In genomic region chr16:14302399-14303181, GRCh38 we compare ENCODE assay signal across 8 cellular contexts.
DNase-seq lines count a peak whose midpoint lies in the region; ATAC-seq, FAIRE-seq and TF ChIP-seq lines count a peak whose summit lies in the region.

No MANE protein-coding gene starts in this region.

- TF ChIP-seq POLR2A in gastroesophageal sphincter (IDR thresholded peaks at IDR 0.05): no peak

- peak overlapping the region; percentile 80 for H3K4me3 Mint-ChIP-seq in activated CD8-positive, alpha-beta T cell treated with anti-CD3 and anti-CD28 coated beads for 36 hours

- peaks cover 18% of the 10 kb centered on the region for H3K4me1 Mint-ChIP-seq in activated CD8-positive, alpha-beta T cell treated with anti-CD3 and anti-CD28 coated beads for 36 hours (ENCODE audit: low read depth)

- H3K27ac ChIP-seq in C4-2B (peak overlapping the region; percentile 98), gastroesophageal sphincter (peak overlapping the region; percentile 48 to 95 (median 92)), pancreas (peak overlapping the region; percentile 47 to 85 (median 68))

- FAIRE-seq in GM19239 (lab: Jason Lieb, UNC) (no peak), pancreas (lab: Jason Lieb, UNC) (no peak)

- intact Hi-C loops in activated CD8-positive, alpha-beta T cell treated with anti-CD3 and anti-CD28 coated beads for 36 hours (cut with micrococcal nuclease): no loop called here
- intact Hi-C loops in pancreas (cut with DNase I): loop anchor here in 1 of 3 donors (5.0 kb wide), 1 partner anchor 225 kb away; no protein-coding TSS in a partner anchor

- no peaks in the 10 kb centered on the region for H3K36me3 ChIP-seq in gastroesophageal sphincter
- H3K36me3 ChIP-seq in pancreas: no peaks in the 10 kb centered on the region

- peak overlapping the region; percentile 42 for H3K27ac Mint-ChIP-seq in activated CD8-positive, alpha-beta T cell treated with anti-CD3 and anti-CD28 coated beads for 36 hours

- H3K9me3 Mint-ChIP-seq in activated CD8-positive, alpha-beta T cell treated with anti-CD3 and anti-CD28 coated beads for 36 hours: no peaks in the 10 kb centered on the region

- POLR2A ChIA-PET in activated CD8-positive, alpha-beta T cell treated with anti-CD3 and anti-CD28 coated beads for 36 hours (lab: Charles Lee): interaction anchor here (0.6 to 0.7 kb wide), 2 partner anchors 20 to 288 kb away, joined by 4 to 5 read pairs; no protein-coding TSS in a partner anchor

- no peak for TF ChIP-seq EP300 in gastroesophageal sphincter (IDR thresholded peaks at IDR 0.05)

- TF ChIP-seq CTCF in C4-2B (conservative IDR thresholded peaks at IDR 0.05) (no peak), gastroesophageal sphincter (IDR thresholded peaks at IDR 0.05) (no peak), pancreas (IDR thresholded peaks at IDR 0.05) (no peak)
- no peak for TF ChIP-seq CTCF in activated CD8-positive, alpha-beta T cell treated with anti-CD3 and anti-CD28 coated beads for 36 hours (IDR thresholded peaks at IDR 0.05)

- no CpG with 5 or more reads among the region's 86 CpGs for WGBS in gastroesophageal sphincter (ENCODE audit: low coverage in 1 of 2), 2 donors
- WGBS in pancreas, 2 donors: 1% methylated on average over 70 to 77 of the region's 86 CpGs

- DNase-seq in GM19239 (ENCODE audit: insufficient read length, low spot score) (peak; percentile 51), pancreas (peak; percentile 44 to 87 (median 62)), NK-92 (lab: John Stamatoyannopoulos, UW; ENCODE audit: unreplicated experiment) (no peak), NOMO-1 (lab: John Stamatoyannopoulos, UW; ENCODE audit: unreplicated experiment in 2 of 2) (no peak)
- DNase-seq in activated CD8-positive, alpha-beta T cell treated with anti-CD3 and anti-CD28 coated beads for 36 hours: peak; percentile 37

- CTCF ChIA-PET in activated CD8-positive, alpha-beta T cell treated with anti-CD3 and anti-CD28 coated beads for 36 hours (lab: Charles Lee): interaction anchor here (0.6 to 0.9 kb wide), 2 partner anchors 23 to 226 kb away, joined by 3 to 4 read pairs; no protein-coding TSS in a partner anchor

- H3K4me3 ChIP-seq in gastroesophageal sphincter (peak overlapping the region; percentile 67 to 99), pancreas (peak overlapping the region; percentile 74 to 98 (median 88))

- H3K36me3 Mint-ChIP-seq in activated CD8-positive, alpha-beta T cell treated with anti-CD3 and anti-CD28 coated beads for 36 hours (ENCODE audit: low read depth): no peaks in the 10 kb centered on the region

- peaks cover 8% of the 10 kb centered on the region for H3K27me3 Mint-ChIP-seq in activated CD8-positive, alpha-beta T cell treated with anti-CD3 and anti-CD28 coated beads for 36 hours

- ATAC-seq in HG03432 (IDR thresholded peaks at IDR 0.05; ENCODE audit: unreplicated experiment): peak; percentile 29
- ATAC-seq in activated CD8-positive, alpha-beta T cell treated with anti-CD3 and anti-CD28 coated beads for 36 hours: peak; percentile 12
- ATAC-seq in gastroesophageal sphincter: peak; percentile 13
- ATAC-seq in pancreas: peak; percentile 1 to 27 (median 4)

- H3K4me1 ChIP-seq in gastroesophageal sphincter: peaks cover 0 to 58% (median 21%) of the 10 kb centered on the region in 3 donors
- peaks cover 0 to 21% (median 18%) of the 10 kb centered on the region in 3 donors for H3K4me1 ChIP-seq in pancreas

- H3K27me3 ChIP-seq in gastroesophageal sphincter (no peaks in the 10 kb centered on the region), pancreas (no peaks in the 10 kb centered on the region)

- H3K9me3 ChIP-seq in gastroesophageal sphincter (no peaks in the 10 kb centered on the region), pancreas (no peaks in the 10 kb centered on the region)

Comparison
In these comparisons a context has a peak if more than half of its experiments do, and no peak if none do; other contexts are left out.
1. DNase-seq: peak in GM19239 (single experiment), activated CD8-positive, alpha-beta T cell treated with anti-CD3 and anti-CD28 coated beads for 36 hours (single experiment) and pancreas (6 of 6); none in NK-92 (single experiment) and NOMO-1 (0 of 2).
2. Peak in every context shown above with its lines, with median percentiles within 50 percentile points of each other: H3K27ac ChIP-seq and ATAC-seq.